1 cellular context compared by ENCODE assay signal in the genomic region with DNA sequence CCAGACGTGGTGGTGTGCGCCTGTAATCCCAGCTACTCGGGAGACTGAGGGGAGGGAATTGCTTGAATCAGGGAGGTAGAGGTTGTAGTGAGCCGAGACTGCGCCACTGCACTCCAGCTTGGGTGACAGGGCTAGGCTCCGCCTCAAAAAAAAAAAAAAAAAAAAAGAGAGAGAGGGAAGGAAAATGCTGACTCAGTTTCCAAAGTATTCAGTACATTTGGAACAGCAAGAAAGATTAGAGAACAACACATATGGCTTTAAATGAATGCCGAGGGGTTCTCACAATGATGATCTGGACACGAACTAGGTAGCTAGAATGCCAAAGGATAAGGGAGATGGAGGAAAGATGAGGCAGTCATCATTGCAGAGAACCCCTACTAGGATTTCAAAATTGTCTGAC.
TF ChIP-seq lines count a peak whose summit lies in the region.

No MANE protein-coding gene starts in this region.

TF ChIP-seq in HCT116, 20 proteins besides CTCF, POLR2A, EP300 and RAD21 (continued from another document):
- TF ChIP-seq ZBTB33 (IDR thresholded peaks at IDR 0.05; ENCODE audit: extremely low read depth, insufficient replicate concordance, low read length) (no peak), EGR1 (IDR thresholded peaks at IDR 0.05; ENCODE audit: low read depth) (no peak)
TF ChIP-seq in HCT116: peak in this region for 0.
